Comparison of ENCODE assay signal across 20 cellular contexts in genomic region chr10:126016156-126016805, GRCh38.
DNase-seq lines count a peak whose midpoint lies in the region; FAIRE-seq and TF ChIP-seq lines count a peak whose summit lies in the region.
"Had no signal": no experiment of that assay in that cellular context is flagged by ENCODE, and none has a peak within 500 bp of the region (broad histone marks: within the 10 kb centered on the region; RNA-seq: fewer than 3 reads in every experiment).

No MANE protein-coding gene starts in this region.

- no peaks in the 10 kb centered on the region for H3K27me3 ChIP-seq in H1 (replicated peaks in 1 of 4; ENCODE audit: control insufficient read depth in 3 of 4, extremely low read depth in 1 of 4, insufficient read depth in 3 of 4, low read length in 3 of 4)

- no peak overlapping the region for H4K8ac ChIP-seq in H1 (ENCODE audit: extremely low read depth, insufficient read depth, low read length)

- no peak overlapping the region for H4K5ac ChIP-seq in H1 (ENCODE audit: insufficient read length, low read depth, low read length)

- POLR2A ChIA-PET in H1 (lab: Charles Lee; ENCODE audit: partially characterized antibody) = no interaction called here

- DNase-seq in Calu3 (peak; percentile 54), RCC 7860 (ENCODE audit: low spot score) (peak; percentile 34), H1 (ENCODE audit: low read depth in 1 of 2, low spot score in 2 of 2) (no peak), myocyte (ENCODE audit: low read depth) (peak; percentile 37), NCI-H1694 (lab: John Stamatoyannopoulos, UW) (no peak), AG08396 (ENCODE audit: low spot score) (no peak), anterior cingulate cortex (lab: John Stamatoyannopoulos, UW) (no peak), NCI-H446 (lab: John Stamatoyannopoulos, UW) (no peak)
- DNase-seq: Caco-2, DMS79 treated with DMSO at 0.1 percent for 48 hours, IMR-90, NCI-H1048, NCI-H1436, NCI-H2029 treated with DMSO at 0.1 percent for 48 hours, NCI-H748 treated with DMSO at 0.1 percent for 48 hours, RPMI8226 had no signal

- no peak for TF ChIP-seq POLR2A in H1 (IDR thresholded peaks at IDR 0.05; ENCODE audit: control extremely low read depth in 1 of 2, low read depth in 2 of 2, low read length in 2 of 2)

- CTCF ChIA-PET in Calu3 (lab: Charles Lee) = interaction anchor here (0.7 kb wide), 1 partner anchor 1373 kb away, joined by 3 read pairs; no protein-coding TSS in a partner anchor
- CTCF ChIA-PET in H1 (lab: Charles Lee; ENCODE audit: partially characterized antibody) = interaction anchor here (1.3 to 1.6 kb wide), 2 partner anchors 12 to 34 kb away, joined by 3 to 6 read pairs; no protein-coding TSS in a partner anchor

- no peak overlapping the region for H4K91ac ChIP-seq in H1 (replicated peaks; ENCODE audit: insufficient read length, low read length)

- H3K36me3 ChIP-seq in H1 (ENCODE audit: control insufficient read depth in 2 of 4, insufficient read depth in 4 of 4, low read length in 3 of 4) = no peaks in the 10 kb centered on the region

- H3K18ac ChIP-seq in H1 (ENCODE audit: extremely low read depth, low read length) = no peak overlapping the region

- no peak overlapping the region for H3K23ac ChIP-seq in H1 (ENCODE audit: insufficient read length)

- H3K14ac ChIP-seq in H1 (ENCODE audit: insufficient read length) = no peak overlapping the region

- no peaks in the 10 kb centered on the region for H3K9me3 Mint-ChIP-seq in Calu3 (ENCODE audit: low read depth, unreplicated experiment)
- H3K9me3 Mint-ChIP-seq: T-helper 1 cell treated with Interleukin-12 subunit alpha and Interleukin-12 subunit beta and Interleukin-4 antibody, amounts not matched to agents 30 μg/mL and 1 μg/mL, for 36 hours had no signal

- TF ChIP-seq CTCF in Calu3 (IDR thresholded peaks at IDR 0.05; ENCODE audit: unreplicated experiment) = no peak
- TF ChIP-seq CTCF in H1 (IDR thresholded peaks at IDR 0.05; ENCODE audit: control extremely low read depth in 1 of 3, insufficient read depth in 1 of 3, low read depth in 1 of 3, low read length in 3 of 3) = no peak

- no peak for TF ChIP-seq EP300 in H1 (IDR thresholded peaks at IDR 0.05; ENCODE audit: borderline replicate concordance in 1 of 2, low read depth in 2 of 2, low read length in 2 of 2)

- H2BK5ac ChIP-seq in H1 (ENCODE audit: low read depth, low read length) = no peak overlapping the region

- 0 out of 2 replicates have a peak overlapping the region, but pooled peaks have one; percentile 15 for H3K27ac ChIP-seq in H1 (ENCODE audit: low read depth, low read length)
- H3K27ac ChIP-seq: HL-60 had no signal

- H2BK20ac ChIP-seq in H1 (ENCODE audit: low read length) = no peak overlapping the region

- no peak overlapping the region for H3K9ac ChIP-seq in H1 (replicated peaks in 1 of 4; ENCODE audit: extremely low read depth in 1 of 4, low read depth in 3 of 4, low read length in 3 of 4)

- no peaks in the 10 kb centered on the region for H3K27me3 Mint-ChIP-seq in Calu3 (ENCODE audit: unreplicated experiment)

- H3K4me3 ChIP-seq in H1 (ENCODE audit: extremely low read depth in 1 of 4, insufficient read depth in 2 of 4, low read depth in 3 of 4, low read length in 4 of 4) = no peak overlapping the region

- TF ChIP-seq RAD21 in H1 (IDR thresholded peaks at IDR 0.05 in 1 of 2, conservative IDR thresholded peaks at IDR 0.05 in 1 of 2; ENCODE audit: low read depth in 2 of 2, low read length in 2 of 2) = no peak

- intact Hi-C loops in Calu3 (cut with micrococcal nuclease; ENCODE audit: unreplicated experiment) = loop anchor here (2.0 kb wide), 1 partner anchor 51 kb away; no protein-coding TSS in a partner anchor

- no peak overlapping the region for H3K4me3 Mint-ChIP-seq in Calu3 (ENCODE audit: low read depth, unreplicated experiment)
- H3K4me3 Mint-ChIP-seq: CD14-positive monocyte; T-helper 1 cell treated with Interleukin-12 subunit alpha and Interleukin-12 subunit beta and Interleukin-4 antibody, amounts not matched to agents 30 μg/mL and 1 μg/mL, for 36 hours had no signal

- no peak overlapping the region for H2AK5ac ChIP-seq in H1 (ENCODE audit: low read depth, low read length)

- no peak overlapping the region for H2AFZ ChIP-seq in H1 (ENCODE audit: low read length)

- no peak overlapping the region for H2BK120ac ChIP-seq in H1 (replicated peaks; ENCODE audit: low read depth, low read length)

- BruUV-seq in Calu3 (replicated peaks; lab: Mats Ljungman, UMichigan) = no TSS peak

- H3K56ac ChIP-seq in H1 (replicated peaks; ENCODE audit: insufficient read length, low read depth, low read length) = no peak overlapping the region

- H2BK12ac ChIP-seq in H1 (ENCODE audit: low read depth, low read length) = no peak overlapping the region

- H3K4me2 ChIP-seq in H1 (ENCODE audit: insufficient read depth in 1 of 2, low read depth in 2 of 2, low read length in 2 of 2) = no peak overlapping the region

- H3K4me1 ChIP-seq in H1 (replicated peaks in 1 of 4; ENCODE audit: control insufficient read depth in 3 of 4, insufficient read depth in 4 of 4, low read length in 3 of 4) = no peaks in the 10 kb centered on the region; a peak in 1 of 7 replicates
- H3K4me1 ChIP-seq: Caco-2 had no signal

- no peak overlapping the region for H3K4ac ChIP-seq in H1 (replicated peaks; ENCODE audit: insufficient read length, low read depth, low read length)

- FAIRE-seq in RCC 7860 (lab: Jason Lieb, UNC) (peak; percentile 88), H1 (lab: Jason Lieb, UNC) (no peak)
- FAIRE-seq: HTR-8/SVneo had no signal

- H4K20me1 ChIP-seq in H1 (replicated peaks in 1 of 2; ENCODE audit: control insufficient read depth in 1 of 2, insufficient read depth in 2 of 2, low read length in 2 of 2) = no peaks in the 10 kb centered on the region

- peak overlapping the region; percentile 61 for H3K27ac Mint-ChIP-seq in Calu3 (ENCODE audit: unreplicated experiment)
- H3K27ac Mint-ChIP-seq: T-helper 1 cell treated with Interleukin-12 subunit alpha and Interleukin-12 subunit beta and Interleukin-4 antibody, amounts not matched to agents 30 μg/mL and 1 μg/mL, for 36 hours had no signal

- H3K36me3 Mint-ChIP-seq in Calu3 (ENCODE audit: insufficient read depth, unreplicated experiment) = no peaks in the 10 kb centered on the region
- H3K36me3 Mint-ChIP-seq: CD14-positive monocyte had no signal

- no peak overlapping the region for H2BK15ac ChIP-seq in H1 (ENCODE audit: low read length)

- H3K79me1 ChIP-seq in H1 (ENCODE audit: low read depth, low read length) = no peaks in the 10 kb centered on the region

- H3K9me3 ChIP-seq in H1 (ENCODE audit: insufficient read depth in 2 of 2, low read depth in 1 of 2, low read length in 1 of 2) = no peaks in the 10 kb centered on the region
- H3K9me3 ChIP-seq: Caco-2 had no signal

- H3K79me2 ChIP-seq in H1 (ENCODE audit: control insufficient read depth in 1 of 2, insufficient read depth in 2 of 2, low read length in 2 of 2) = no peaks in the 10 kb centered on the region

- H3K4me1 Mint-ChIP-seq in Calu3 (ENCODE audit: low read depth, unreplicated experiment) = peaks cover 45% of the 10 kb centered on the region
- H3K4me1 Mint-ChIP-seq: CD14-positive monocyte had no signal

- no peaks in the 10 kb centered on the region for H3K23me2 ChIP-seq in H1 (ENCODE audit: low read depth, low read length)

- 97% methylated on average over 4 of the region's 4 CpGs; no CpG with 5 or more reads in 1 of the 2 experiments for WGBS in H1 (ENCODE audit: extremely low coverage in 1 of 2, insufficient coverage in 1 of 2, insufficient read length in 1 of 2, insufficient replicate concordance in 2 of 2, low coverage in 1 of 2, low lambda C conversion rate in 2 of 2, missing lambda C conversion rate in 1 of 2), 2 experiments

TF ChIP-seq in H1, 55 proteins besides CTCF, POLR2A, EP300 and RAD21:
- TF ChIP-seq HDAC6 (IDR thresholded peaks at IDR 0.05; ENCODE audit: low read depth, low read length) = no peak
- TF ChIP-seq USF2 (IDR thresholded peaks at IDR 0.05; ENCODE audit: low read length) = no peak
- no peak for TF ChIP-seq CTBP2 (IDR thresholded peaks at IDR 0.05; ENCODE audit: borderline replicate concordance, insufficient read depth, insufficient read length, low read length)
- no peak for TF ChIP-seq SIRT6 (IDR thresholded peaks at IDR 0.05; ENCODE audit: low read length)
- no peak for TF ChIP-seq BCL11A (IDR thresholded peaks at IDR 0.05; ENCODE audit: low read depth in 2 of 2, low read length in 2 of 2)
- TF ChIP-seq SRF (IDR thresholded peaks at IDR 0.05; ENCODE audit: low read depth, low read length) = no peak
- no peak for TF ChIP-seq JUND (IDR thresholded peaks at IDR 0.05; ENCODE audit: low read length)
- no peak for TF ChIP-seq SIN3A (conservative IDR thresholded peaks at IDR 0.05 in 1 of 2, IDR thresholded peaks at IDR 0.05 in 1 of 2; ENCODE audit: low read depth in 1 of 2, low read length in 2 of 2)
- no peak for TF ChIP-seq GABPA (IDR thresholded peaks at IDR 0.05; ENCODE audit: borderline replicate concordance, insufficient read depth, low read length)
- no peak for TF ChIP-seq POU5F1 (IDR thresholded peaks at IDR 0.05; ENCODE audit: low read depth, low read length)

Comparison
In these comparisons a context has a peak if more than half of its experiments do, and no peak if none do; other contexts are left out.
1. DNase-seq: peak in Calu3 (single experiment), RCC 7860 (single experiment) and myocyte (single experiment); none in H1 (0 of 2), NCI-H1694 (single experiment), AG08396 (single experiment), anterior cingulate cortex (0 of 58) and NCI-H446 (0 of 2).